32 cellular contexts compared by ENCODE assay signal in the genomic region with DNA sequence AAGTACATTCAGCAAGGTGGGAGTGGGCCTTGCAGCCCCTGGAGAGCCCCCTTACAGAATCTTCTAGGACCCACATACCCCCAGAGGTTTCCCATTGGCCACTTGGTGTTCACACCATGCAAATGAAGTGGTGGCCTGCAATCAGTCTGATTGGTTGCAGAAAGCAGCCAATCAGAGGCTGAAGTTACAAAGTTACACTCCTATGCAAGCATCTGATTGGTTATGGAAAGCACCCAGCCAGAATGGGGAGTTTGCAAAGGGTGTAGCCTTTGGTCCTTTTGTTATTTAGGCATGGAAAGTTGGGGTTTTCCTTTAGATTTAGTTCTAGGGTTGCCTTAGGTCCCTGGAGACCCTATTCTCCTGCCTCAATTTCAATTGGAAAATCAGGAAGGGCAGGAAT. TPM values are rescaled to one million over a fixed set of nuclear protein-coding genes. Genes with fewer than 3 reads are reported as not detected.
A peak's percentile ranks its signal among the peaks of the same experiment; 100 is the strongest.
DNase-seq lines count a peak whose midpoint lies in the region; ATAC-seq, FAIRE-seq and TF ChIP-seq lines count a peak whose summit lies in the region.
"Had no signal": no experiment of that assay in that cellular context is flagged by ENCODE, and none has a peak within 500 bp of the region (broad histone marks: within the 10 kb centered on the region; RNA-seq: fewer than 3 reads in every experiment).

No MANE protein-coding gene starts in this region.

- H3K4me1 ChIP-seq in cardiac muscle cell (ENCODE audit: low read depth) (peaks cover 19% of the 10 kb centered on the region), heart left ventricle (peaks cover 0 to 24% (median 19%) of the 10 kb centered on the region in 12 donors), GM12878 (ENCODE audit: control insufficient read depth, insufficient read depth, low read length) (peaks cover 7% of the 10 kb centered on the region), ascending aorta (peaks cover 0 to 16% of the 10 kb centered on the region in 2 donors)
- H3K4me1 ChIP-seq: Caco-2 had no signal

- no peaks in the 10 kb centered on the region for H3K36me3 ChIP-seq in cardiac muscle cell
- peaks cover 0 to 28% (median 8%) of the 10 kb centered on the region in 9 donors for H3K36me3 ChIP-seq in heart left ventricle
- peaks cover 2 to 13% of the 10 kb centered on the region in 2 experiments for H3K36me3 ChIP-seq in GM12878 (ENCODE audit: control insufficient read depth in 2 of 2, insufficient read depth in 2 of 2, low read length in 1 of 2)
- no peaks in the 10 kb centered on the region for H3K36me3 ChIP-seq in ascending aorta

- ATAC-seq in heart left ventricle, result no peak
- peak; percentile 70 for ATAC-seq in GM12878
- ATAC-seq in stimulated activated naive B cell treated with anti-CD40 and anti-IgM and Interleukin-4, amounts not matched to agents 10 μg/mL and 1 μg/mL and 100 μg/mL, for 72 hours (replicated peaks), result no peak
- ATAC-seq in HG02610 (IDR thresholded peaks at IDR 0.05; ENCODE audit: unreplicated experiment), result no peak
- ATAC-seq: activated CD4-positive, CD25-positive, alpha-beta regulatory T cell treated with anti-CD3 and anti-CD28 coated beads, Interleukin-2, amount 50 U/mL, for 24 hours; left colon; stimulated activated naive CD8-positive, alpha-beta T cell treated with anti-CD3 and anti-CD28 coated beads, Interleukin-15, Interleukin-2, amounts not matched to agents 100 U/mL and 50 U/mL, for 24 hours had no signal

- no peak for TF ChIP-seq POLR2A in heart left ventricle (IDR thresholded peaks at IDR 0.05)
- TF ChIP-seq POLR2A in GM12878 (IDR thresholded peaks at IDR 0.05; ENCODE audit: low read depth, low read length), result no peak

- no peak for TF ChIP-seq CTCF in cardiac muscle cell (IDR thresholded peaks at IDR 0.05; ENCODE audit: low read depth, low read length)
- no peak for TF ChIP-seq CTCF in heart left ventricle (IDR thresholded peaks at IDR 0.05)
- no peak for TF ChIP-seq CTCF in GM12878 (IDR thresholded peaks at IDR 0.05 in 2 of 3, conservative IDR thresholded peaks at IDR 0.05 in 1 of 3; ENCODE audit: control insufficient read depth in 2 of 3, extremely low read depth in 1 of 3, insufficient read depth in 1 of 3, low read depth in 3 of 3, low read length in 3 of 3)
- no peak for TF ChIP-seq CTCF in ascending aorta (IDR thresholded peaks at IDR 0.05)

- TF ChIP-seq EP300 in GM12878 (IDR thresholded peaks at IDR 0.05; ENCODE audit: borderline replicate concordance in 1 of 2, control insufficient read depth in 1 of 2, low read depth in 2 of 2, low read length in 2 of 2), result no peak

- in situ Hi-C loops in KBM-7 (cut with MboI; ENCODE audit: low pct_unique_long_range_greater_than_20kb, low sequenced_read_pairs), result no loop called here
- in situ Hi-C loops in GM12878 (cut with MboI), result no loop called here

- H3K79me2 ChIP-seq in GM12878 (ENCODE audit: control insufficient read depth, insufficient read depth, low read length), result peaks cover 76% of the 10 kb centered on the region

- H3K9me3 ChIP-seq in cardiac muscle cell (ENCODE audit: low read depth), result no peaks in the 10 kb centered on the region
- H3K9me3 ChIP-seq in heart left ventricle, result peaks cover 0 to 3% (median 0%) of the 10 kb centered on the region in 12 donors
- peaks cover 3% of the 10 kb centered on the region; the same call in 2 of the 3 replicates for H3K9me3 ChIP-seq in GM12878 (replicated peaks; ENCODE audit: control insufficient read depth, insufficient read depth, low read length)
- H3K9me3 ChIP-seq in ascending aorta, result no peaks in the 10 kb centered on the region
- H3K9me3 ChIP-seq: tibial artery had no signal

- CTCF ChIA-PET in GM12878 (lab: Yijun Ruan, JAX), result interaction anchor here (1.2 kb wide), 1 partner anchor 47 kb away, joined by 4 read pairs; no protein-coding TSS in a partner anchor

- POLR2A ChIA-PET in GM12878 (lab: Charles Lee), result no interaction called here

- TF ChIP-seq RAD21 in GM12878 (IDR thresholded peaks at IDR 0.05; ENCODE audit: insufficient read depth, low read depth, low read length), result no peak

- peaks cover 38 to 40% of the 10 kb centered on the region in 2 donors for H3K36me3 Mint-ChIP-seq in stimulated activated naive B cell treated with anti-CD40 and anti-IgM and Interleukin-4, amounts not matched to agents 10 μg/mL and 1 μg/mL and 100 μg/mL, for 72 hours

- no peaks in the 10 kb centered on the region for H3K9me3 Mint-ChIP-seq in stimulated activated naive B cell treated with anti-CD40 and anti-IgM and Interleukin-4, amounts not matched to agents 10 μg/mL and 1 μg/mL and 100 μg/mL, for 72 hours
- H3K9me3 Mint-ChIP-seq: activated naive CD8-positive, alpha-beta T cell treated with anti-CD3 and anti-CD28 coated beads for 36 hours had no signal

- peak overlapping the region; percentile 24 for H3K4me2 ChIP-seq in GM12878 (ENCODE audit: control insufficient read depth, insufficient read depth)
- H3K4me2 ChIP-seq: hepatocyte had no signal

- H2AFZ ChIP-seq in GM12878 (ENCODE audit: control insufficient read depth, low read depth, low read length), result no peak overlapping the region
- H2AFZ ChIP-seq: hepatocyte had no signal

- H3K27me3 ChIP-seq in cardiac muscle cell, result no peaks in the 10 kb centered on the region
- H3K27me3 ChIP-seq in heart left ventricle, result no peaks in the 10 kb centered on the region
- no peaks in the 10 kb centered on the region for H3K27me3 ChIP-seq in GM12878 (replicated peaks in 1 of 2; ENCODE audit: control insufficient read depth in 2 of 2, insufficient read depth in 2 of 2, low read length in 1 of 2)
- no peaks in the 10 kb centered on the region for H3K27me3 ChIP-seq in ascending aorta
- H3K27me3 ChIP-seq: BLaER1 treated with 17β-estradiol and CSF1 and Interleukin-3, amounts not matched to agents 10 nM and 100 nM; hepatocyte; tibial artery had no signal

- SMC1A ChIA-PET in GM12878 (lab: Charles Lee; ENCODE audit: uncharacterized antibody, unreplicated experiment), result interaction anchor here (1.6 to 1.9 kb wide), 2 partner anchors 10 to 13 kb away, joined by 7 to 9 read pairs; no protein-coding TSS in a partner anchor

- FAIRE-seq in GM12878 (lab: Jason Lieb, UNC), result no peak
- FAIRE-seq: astrocyte, frontal cortex, GM18507, H54 had no signal

- H3K27me3 Mint-ChIP-seq in stimulated activated naive B cell treated with anti-CD40 and anti-IgM and Interleukin-4, amounts not matched to agents 10 μg/mL and 1 μg/mL and 100 μg/mL, for 72 hours, result no peaks in the 10 kb centered on the region
- H3K27me3 Mint-ChIP-seq: activated CD4-positive, alpha-beta memory T cell treated with anti-CD3 and anti-CD28 coated beads for 36 hours; activated naive CD8-positive, alpha-beta T cell treated with anti-CD3 and anti-CD28 coated beads for 36 hours had no signal

- no peak overlapping the region for H3K9ac ChIP-seq in GM12878 (ENCODE audit: control insufficient read depth, insufficient read depth, low read length)
- H3K9ac ChIP-seq: BLaER1 treated with 17β-estradiol and CSF1 and Interleukin-3, amounts not matched to agents 10 nM and 100 nM had no signal

- no peak for DNase-seq in cardiac muscle cell (ENCODE audit: low read depth in 1 of 2, low spot score in 1 of 2)
- no peak for DNase-seq in heart left ventricle
- peak; percentile 14 for DNase-seq in KBM-7
- no peak for DNase-seq in GM12878 (ENCODE audit: low read depth, low spot score)
- no peak for DNase-seq in stimulated activated naive B cell treated with anti-CD40 and anti-IgM and Interleukin-4, amounts not matched to agents 10 μg/mL and 1 μg/mL and 100 μg/mL, for 72 hours
- DNase-seq in HK-2 (ENCODE audit: unreplicated experiment), result no peak
- no peak for DNase-seq in ascending aorta (ENCODE audit: low spot score in 2 of 2)
- DNase-seq: activated CD4-positive, alpha-beta memory T cell treated with anti-CD3 and anti-CD28 coated beads for 36 hours; activated effector memory CD4-positive, alpha-beta T cell treated with Interleukin-2 at 50 U/mL for 16 hours; activated naive CD8-positive, alpha-beta T cell treated with anti-CD3 and anti-CD28 coated beads for 36 hours; Caco-2; cerebellar nuclear complex; GF-D8; Kasumi-1; left colon; mesenchymal stem cell; MV-4-11; NCI-H1436 treated with DMSO at 0.1 percent for 48 hours; NCI-H2107; NCI-H446 treated with DMSO at 0.1 percent for 48 hours; occipital lobe; Right ventricle myocardium superior; stimulated activated naive CD8-positive, alpha-beta T cell treated with anti-CD3 and anti-CD28 coated beads, Interleukin-15, Interleukin-2, amounts not matched to agents 100 U/mL and 50 U/mL, for 24 hours; tibial artery had no signal

- H3K27ac Mint-ChIP-seq in stimulated activated naive B cell treated with anti-CD40 and anti-IgM and Interleukin-4, amounts not matched to agents 10 μg/mL and 1 μg/mL and 100 μg/mL, for 72 hours, result peak overlapping the region; percentile 2
- H3K27ac Mint-ChIP-seq: activated CD4-positive, alpha-beta memory T cell treated with anti-CD3 and anti-CD28 coated beads for 36 hours; activated naive CD8-positive, alpha-beta T cell treated with anti-CD3 and anti-CD28 coated beads for 36 hours had no signal

- H3K4me3 ChIP-seq in cardiac muscle cell, result no peak overlapping the region
- no peak overlapping the region for H3K4me3 ChIP-seq in heart left ventricle
- no peak overlapping the region for H3K4me3 ChIP-seq in GM12878
- H3K4me3 ChIP-seq in ascending aorta, result no peak overlapping the region
- H3K4me3 ChIP-seq: BLaER1 treated with 17β-estradiol and CSF1 and Interleukin-3, amounts not matched to agents 10 nM and 100 nM; hepatocyte; tibial artery had no signal

- H4K20me1 ChIP-seq in GM12878 (ENCODE audit: control insufficient read depth, insufficient read depth), result no peaks in the 10 kb centered on the region

- H3K4me3 Mint-ChIP-seq in stimulated activated naive B cell treated with anti-CD40 and anti-IgM and Interleukin-4, amounts not matched to agents 10 μg/mL and 1 μg/mL and 100 μg/mL, for 72 hours, result no peak overlapping the region
- H3K4me3 Mint-ChIP-seq: activated CD4-positive, alpha-beta memory T cell treated with anti-CD3 and anti-CD28 coated beads for 36 hours; activated naive CD8-positive, alpha-beta T cell treated with anti-CD3 and anti-CD28 coated beads for 36 hours had no signal

- H3K27ac ChIP-seq in cardiac muscle cell (peak overlapping the region; percentile 82), heart left ventricle (peak overlapping the region in 2 of 12 donors; percentile 7 to 64), GM12878 (ENCODE audit: control insufficient read depth, insufficient read depth) (no peak overlapping the region), ascending aorta (no peak overlapping the region)
- H3K27ac ChIP-seq: BLaER1 treated with 17β-estradiol and CSF1 and Interleukin-3, amounts not matched to agents 10 nM and 100 nM; hepatocyte had no signal

- RAD21 ChIA-PET in GM12878 (lab: Charles Lee; ENCODE audit: unreplicated experiment), result no interaction called here

- H3K4me1 Mint-ChIP-seq in stimulated activated naive B cell treated with anti-CD40 and anti-IgM and Interleukin-4, amounts not matched to agents 10 μg/mL and 1 μg/mL and 100 μg/mL, for 72 hours, result peaks cover 19 to 53% of the 10 kb centered on the region in 2 donors

- intact Hi-C loops in heart left ventricle (cut with DNase I) (no loop called here), GM12878 (cut with micrococcal nuclease; ENCODE audit: unreplicated experiment) (no loop called here), ascending aorta (cut with DNase I) (no loop called here)

- BruUV-seq in GM12878 (replicated peaks; lab: Mats Ljungman, UMichigan), result no TSS peak

RNA-seq across cellular contexts. Expression of a gene that starts 34.9 kb away (rescaled TPM):
- total RNA-seq in cardiac muscle cell (22.4 and 34.0 TPM in 2 replicates), heart left ventricle (10 to 100 TPM; 12.7 to 22.6 (median 15.2) TPM), GM12878 (2014; rRNA removed) (37.0 and 39.6 TPM in 2 replicates), GM12878 (2014; rRNA removed; fragmentation: Illumina TruSeq; extraction: Trizol) (40.7 and 41.3 TPM in 2 replicates), GM12878 (2021) (42.9 and 43.4 TPM in 2 replicates), ascending aorta (45.2 TPM)
- polyA plus RNA-seq in cardiac muscle cell (21.6 and 33.3 TPM in 2 replicates), heart left ventricle (10 to 100 TPM in 1 of 2 donors, 1 to 10 TPM in 1; 4.5 to 12.4 TPM), GM12878 (2011; rRNA removed) (36.9 and 52.3 TPM in 2 replicates), GM12878 (2014; fragmentation: Illumina TruSeq; extraction: Trizol) (31.8 and 35.3 TPM in 2 replicates), GM12878 (2014; fragmentation: Nextera tagmentation; extraction: Ambion mirVana) (10 to 100 TPM in 1 of 2 experiments, 1 to 10 TPM in 1; 7.0 to 11.2 TPM), GM12878 (2014; rRNA removed) (24.0 and 26.7 TPM in 2 replicates), GM12878 (2016; fragmentation: Nextera tagmentation; extraction: Ambion mirVana) (10 to 100 TPM; 37.9 to 43.4 TPM)
- total RNA-seq in GM12878 (2013; cell fraction: nucleolus; rRNA removed), result 344 and 366 TPM in 2 replicates
- polyA plus RNA-seq in GM12878 (2011; ENCODE audit: low read depth), result 19.8 TPM
- 20.1 and 23.2 TPM in 2 replicates for polyA plus RNA-seq in GM12878 (2011; cell fraction: cytosol; rRNA removed)
- polyA plus RNA-seq in GM12878 (2011; cell fraction: nucleus; rRNA removed), result 33.4 and 36.0 TPM in 2 replicates
- 24.8 and 28.3 TPM in 2 replicates for polyA plus RNA-seq in GM12878 (2012)
- 72.7 and 77.2 TPM in 2 replicates for polyA minus RNA-seq in GM12878 (2011; rRNA and poly(A)+ RNA removed)
- polyA minus RNA-seq in GM12878 (2011; cell fraction: cytosol; rRNA and poly(A)+ RNA removed), result 17.0 and 18.5 TPM in 2 replicates
- 96.4 and 155 TPM in 2 replicates for polyA minus RNA-seq in GM12878 (2011; cell fraction: nucleus; rRNA and poly(A)+ RNA removed)
